In genomic region chr19:38664503-38665211, GRCh38 we compare ENCODE assay signal across 8 cellular contexts. TPM values are rescaled to one million over a fixed set of nuclear protein-coding genes. Genes with fewer than 3 reads are reported as not detected.
DNase-seq lines count a peak whose midpoint lies in the region; ATAC-seq, FAIRE-seq and TF ChIP-seq lines count a peak whose summit lies in the region.

No MANE protein-coding gene starts in this region.

- intact Hi-C loops in activated CD8-positive, alpha-beta T cell treated with anti-CD3 and anti-CD28 coated beads for 36 hours (cut with micrococcal nuclease): no loop called here
- intact Hi-C loops in kidney (cut with DNase I): no loop called here

- peaks cover 5% of the 10 kb centered on the region for H3K27me3 Mint-ChIP-seq in activated CD8-positive, alpha-beta T cell treated with anti-CD3 and anti-CD28 coated beads for 36 hours

- peak overlapping the region; percentile 11 for H3K27ac Mint-ChIP-seq in activated CD8-positive, alpha-beta T cell treated with anti-CD3 and anti-CD28 coated beads for 36 hours

- peak overlapping the region; percentile 94 to 96 for H3K27ac ChIP-seq in kidney (ENCODE audit: low read depth in 2 of 2, low read length in 2 of 2)
- peak overlapping the region; percentile 87 for H3K27ac ChIP-seq in temporal lobe (ENCODE audit: low read depth, low read length)

- TF ChIP-seq CTCF in activated CD8-positive, alpha-beta T cell treated with anti-CD3 and anti-CD28 coated beads for 36 hours (IDR thresholded peaks at IDR 0.05): no peak
- no peak for TF ChIP-seq CTCF in kidney (IDR thresholded peaks at IDR 0.05; ENCODE audit: borderline replicate concordance, extremely low read depth, insufficient read depth)

- peak overlapping the region; percentile 53 to 87 for H3K9ac ChIP-seq in kidney (ENCODE audit: low read length in 2 of 2)

- H3K9me3 Mint-ChIP-seq in activated CD8-positive, alpha-beta T cell treated with anti-CD3 and anti-CD28 coated beads for 36 hours: no peaks in the 10 kb centered on the region

- FAIRE-seq in kidney (lab: Jason Lieb, UNC): no peak

- H3K36me3 Mint-ChIP-seq in activated CD8-positive, alpha-beta T cell treated with anti-CD3 and anti-CD28 coated beads for 36 hours (ENCODE audit: low read depth): peaks cover 23% of the 10 kb centered on the region

- H3K9me3 ChIP-seq in kidney (ENCODE audit: control insufficient read depth in 1 of 2, low read length in 2 of 2): no peaks in the 10 kb centered on the region

- H3K4me3 Mint-ChIP-seq in activated CD8-positive, alpha-beta T cell treated with anti-CD3 and anti-CD28 coated beads for 36 hours: no peak overlapping the region

- CTCF ChIA-PET in activated CD8-positive, alpha-beta T cell treated with anti-CD3 and anti-CD28 coated beads for 36 hours (lab: Charles Lee): interaction anchor here (1.0 to 1.1 kb wide), 2 partner anchors 17 to 22 kb away, joined by 3 read pairs; partner anchors contain the start of gene ACTN4

- H3K4me1 Mint-ChIP-seq in activated CD8-positive, alpha-beta T cell treated with anti-CD3 and anti-CD28 coated beads for 36 hours (ENCODE audit: low read depth): peaks cover 64% of the 10 kb centered on the region

- no peak for ATAC-seq in activated CD8-positive, alpha-beta T cell treated with anti-CD3 and anti-CD28 coated beads for 36 hours
- ATAC-seq in GM18502 (IDR thresholded peaks at IDR 0.05; ENCODE audit: poor library complexity, unreplicated experiment): no peak

- peaks cover 85 to 86% of the 10 kb centered on the region in 2 donors for H3K4me1 ChIP-seq in kidney (ENCODE audit: control insufficient read depth in 1 of 2, insufficient read depth in 1 of 2, low read depth in 1 of 2, low read length in 2 of 2)

- peaks cover 0 to 8% of the 10 kb centered on the region in 2 donors for H3K36me3 ChIP-seq in kidney (ENCODE audit: control insufficient read depth in 1 of 2, insufficient read depth in 2 of 2, low read length in 2 of 2)

- DNase-seq in NOMO-1 (lab: John Stamatoyannopoulos, UW; ENCODE audit: unreplicated experiment in 2 of 2) (peak; percentile 38 to 70), NOMO-1 treated with dmso at 0.1 percent for 144 hours (lab: John Stamatoyannopoulos, UW; ENCODE audit: unreplicated experiment) (no peak), kidney (peak; percentile 62), cerebellar cortex (ENCODE audit: low spot score) (no peak), kidney glomerular epithelial cell (lab: John Stamatoyannopoulos, UW) (no peak)
- DNase-seq in activated CD8-positive, alpha-beta T cell treated with anti-CD3 and anti-CD28 coated beads for 36 hours: no peak

- H3K4me3 ChIP-seq in kidney (ENCODE audit: low read length in 2 of 2): peak overlapping the region in 1 of 2 donors; percentile 22

- POLR2A ChIA-PET in activated CD8-positive, alpha-beta T cell treated with anti-CD3 and anti-CD28 coated beads for 36 hours (lab: Charles Lee): interaction anchor here (0.7 kb wide), 1 partner anchor 17 kb away, joined by 4 read pairs; the partner anchor contains the start of gene ACTN4

RNA-seq across cellular contexts. Expression of gene ACTN4, which starts 17.2 kb away (rescaled TPM):
- total RNA-seq in activated CD8-positive, alpha-beta T cell treated with anti-CD3 and anti-CD28 coated beads for 36 hours: 100 to 1,000 TPM; 183 to 189 TPM
- total RNA-seq in kidney (606 TPM), temporal lobe (51.9 TPM)
- polyA plus RNA-seq in kidney (ENCODE audit: insufficient read depth, low read depth, low replicate concordance): 231 TPM

RNA-seq across cellular contexts. Expression of gene EIF3K, which starts 45.7 kb away (rescaled TPM):
- 100 to 1,000 TPM; 306 to 308 TPM for total RNA-seq in activated CD8-positive, alpha-beta T cell treated with anti-CD3 and anti-CD28 coated beads for 36 hours
- total RNA-seq in kidney (259 TPM), temporal lobe (89.0 TPM)
- polyA plus RNA-seq in kidney (ENCODE audit: insufficient read depth, low read depth, low replicate concordance): 723 TPM

RNA-seq across cellular contexts. Expression of gene MAP4K1, which starts 46.9 kb away (rescaled TPM):
- 100 to 1,000 TPM; 166 to 174 TPM for total RNA-seq in activated CD8-positive, alpha-beta T cell treated with anti-CD3 and anti-CD28 coated beads for 36 hours
- total RNA-seq in kidney: 17.7 TPM
- 3.9 TPM for polyA plus RNA-seq in kidney (ENCODE audit: insufficient read depth, low read depth, low replicate concordance)
- 0.49 TPM for total RNA-seq in temporal lobe

Comparison
In these comparisons a context has a peak if more than half of its experiments do, and no peak if none do; other contexts are left out.
1. DNase-seq: peak in NOMO-1 (2 of 2) and kidney (single experiment); none in NOMO-1 treated with dmso at 0.1 percent for 144 hours (single experiment), activated CD8-positive, alpha-beta T cell treated with anti-CD3 and anti-CD28 coated beads for 36 hours (single experiment), cerebellar cortex (single experiment) and kidney glomerular epithelial cell (single experiment).
2. RNA of gene MAP4K1, which starts 46.9 kb away (total RNA-seq): 166 to 174 TPM in activated CD8-positive, alpha-beta T cell treated with anti-CD3 and anti-CD28 coated beads for 36 hours and 17.7 TPM in kidney (single experiment); 0.49 TPM in temporal lobe (single experiment); every median in the first group is over 10 times any median in the second.